8 cellular contexts compared by ENCODE assay signal in genomic region chr12:131608740-131609665, GRCh38.
DNase-seq lines count a peak whose midpoint lies in the region; ATAC-seq and TF ChIP-seq lines count a peak whose summit lies in the region.

No MANE protein-coding gene starts in this region.

- DNase-seq in AG04450 (ENCODE audit: low read depth, low spot score) (no peak), Panc1 (ENCODE audit: low read depth, low spot score) (no peak), glomerular visceral epithelial cell (ENCODE audit: extremely low spot score) (peak; percentile 20), pons (ENCODE audit: low spot score) (peak; percentile 78), uterus (peak; percentile 59 to 79)
- DNase-seq in activated naive CD4-positive, alpha-beta T cell treated with anti-CD3 and anti-CD28 coated beads for 36 hours: peak; percentile 78

- no peaks in the 10 kb centered on the region for H3K36me3 Mint-ChIP-seq in activated naive CD4-positive, alpha-beta T cell treated with anti-CD3 and anti-CD28 coated beads for 36 hours (ENCODE audit: low read depth)

- H3K9me3 ChIP-seq in AG04450 (ENCODE audit: control insufficient read depth, insufficient read depth, low read length) (peaks cover 10% of the 10 kb centered on the region; the same call in 1 of the 2 replicates), Panc1 (ENCODE audit: control insufficient read depth, insufficient read depth, low read depth, low read length) (no peaks in the 10 kb centered on the region), uterus (no peaks in the 10 kb centered on the region)

- TF ChIP-seq CTCF in AG04450 (IDR thresholded peaks at IDR 0.05; ENCODE audit: low read depth, low read length) (peak; percentile 69), GM12873 (IDR thresholded peaks at IDR 0.05; ENCODE audit: insufficient read depth, low read depth, low read length, missing control alignments) (peak; percentile 86), Panc1 (IDR thresholded peaks at IDR 0.05) (peak; percentile 92), uterus (IDR thresholded peaks at IDR 0.05) (peak; percentile 68 to 82 (median 72))

- H3K4me3 Mint-ChIP-seq in activated naive CD4-positive, alpha-beta T cell treated with anti-CD3 and anti-CD28 coated beads for 36 hours: no peak overlapping the region

- H3K4me1 ChIP-seq in Panc1 (ENCODE audit: control insufficient read depth, insufficient read depth, low read length): no peaks in the 10 kb centered on the region
- no peaks in the 10 kb centered on the region for H3K4me1 ChIP-seq in uterus

- H3K4me1 Mint-ChIP-seq in activated naive CD4-positive, alpha-beta T cell treated with anti-CD3 and anti-CD28 coated beads for 36 hours (ENCODE audit: low read depth): peaks cover 53% of the 10 kb centered on the region

- no peaks in the 10 kb centered on the region for H3K9me3 Mint-ChIP-seq in activated naive CD4-positive, alpha-beta T cell treated with anti-CD3 and anti-CD28 coated beads for 36 hours

- intact Hi-C loops in Panc1 (cut with micrococcal nuclease; ENCODE audit: unreplicated experiment): no loop called here
- intact Hi-C loops in activated naive CD4-positive, alpha-beta T cell treated with anti-CD3 and anti-CD28 coated beads for 36 hours (cut with micrococcal nuclease): loop anchor here (1.0 to 5.0 kb wide), 4 partner anchors 102 to 338 kb away; partner anchors contain the start of genes EP400 and SFSWAP
- intact Hi-C loops in uterus (cut with DNase I; ENCODE audit: low total_unique reads): no loop called here

- CTCF ChIA-PET in AG04450 (lab: Charles Lee) (no interaction called here), Panc1 (lab: Charles Lee) (interaction anchor here (0.5 kb wide), 1 partner anchor 129 kb away, joined by 5 read pairs; no protein-coding TSS in a partner anchor)
- CTCF ChIA-PET in activated naive CD4-positive, alpha-beta T cell treated with anti-CD3 and anti-CD28 coated beads for 36 hours (lab: Charles Lee): interaction anchor here (1.0 kb wide), 1 partner anchor 11 kb away, joined by 3 read pairs; no protein-coding TSS in a partner anchor

- ATAC-seq in Panc1 (peak; percentile 91), HG02981 (IDR thresholded peaks at IDR 0.05; ENCODE audit: unreplicated experiment) (no peak)

- POLR2A ChIA-PET in AG04450 (lab: Yijun Ruan, JAX): no interaction called here
- POLR2A ChIA-PET in Panc1 (lab: Charles Lee): no interaction called here

- no peaks in the 10 kb centered on the region for H3K27me3 Mint-ChIP-seq in activated naive CD4-positive, alpha-beta T cell treated with anti-CD3 and anti-CD28 coated beads for 36 hours (ENCODE audit: low read depth)

- no peak for TF ChIP-seq POLR2A in uterus (IDR thresholded peaks at IDR 0.05)

- no peak overlapping the region for H3K27ac Mint-ChIP-seq in activated naive CD4-positive, alpha-beta T cell treated with anti-CD3 and anti-CD28 coated beads for 36 hours

- no peak overlapping the region for H3K27ac ChIP-seq in AG04450 (ENCODE audit: low read depth, low read length)
- no peak overlapping the region for H3K27ac ChIP-seq in Panc1 (ENCODE audit: low read length)
- H3K27ac ChIP-seq in uterus: peak overlapping the region; percentile 7 to 16

- H3K27me3 ChIP-seq in AG04450 (ENCODE audit: control insufficient read depth, insufficient read depth, low read length) (no peaks in the 10 kb centered on the region), Panc1 (ENCODE audit: control insufficient read depth, insufficient read depth, low read length) (peaks cover 13% of the 10 kb centered on the region), uterus (no peaks in the 10 kb centered on the region)

- no TSS peak for BruUV-seq in Panc1 (replicated peaks; lab: Mats Ljungman, UMichigan)

- no peaks in the 10 kb centered on the region for H3K36me3 ChIP-seq in Panc1 (ENCODE audit: control insufficient read depth, insufficient read depth, low read length)
- no peaks in the 10 kb centered on the region for H3K36me3 ChIP-seq in uterus

- in situ Hi-C loops in Panc1 (cut with HindIII; ENCODE audit: low pct_unique_long_range_greater_than_20kb, low sequenced_read_pairs): no loop called here

- no peak overlapping the region for H3K4me3 ChIP-seq in AG04450 (ENCODE audit: low read depth, low read length)
- H3K4me3 ChIP-seq in Panc1 (ENCODE audit: low read depth in 2 of 2, low read length in 2 of 2): no peak overlapping the region
- no peak overlapping the region for H3K4me3 ChIP-seq in uterus

Comparison
In these comparisons a context has a peak if more than half of its experiments do, and no peak if none do; other contexts are left out.
1. DNase-seq: peak in activated naive CD4-positive, alpha-beta T cell treated with anti-CD3 and anti-CD28 coated beads for 36 hours (single experiment), glomerular visceral epithelial cell (single experiment), pons (single experiment) and uterus (2 of 2); none in AG04450 (single experiment) and Panc1 (single experiment).
2. H3K27ac ChIP-seq: peak in uterus (2 of 2); none in AG04450 (single experiment) and Panc1 (single experiment).
3. Peak in every context shown above with its lines, with median percentiles within 50 percentile points of each other: CTCF ChIP-seq.